14 cellular contexts compared by ENCODE assay signal in genomic region chr3:97871788-97872187, GRCh38.
DNase-seq lines count a peak whose midpoint lies in the region; ATAC-seq and TF ChIP-seq lines count a peak whose summit lies in the region.
"Had no signal": no experiment of that assay in that cellular context is flagged by ENCODE, and none has a peak within 500 bp of the region (broad histone marks: within the 10 kb centered on the region; RNA-seq: fewer than 3 reads in every experiment).

No MANE protein-coding gene starts in this region.

- peak overlapping the region; percentile 36 for H3K4me3 Mint-ChIP-seq in T-helper 1 cell treated with Interleukin-12 subunit alpha and Interleukin-12 subunit beta and Interleukin-4 antibody, amounts not matched to agents 30 μg/mL and 1 μg/mL, for 36 hours
- H3K4me3 Mint-ChIP-seq in activated naive CD8-positive, alpha-beta T cell, result no peak overlapping the region
- no peak overlapping the region for H3K4me3 Mint-ChIP-seq in stimulated activated naive CD8-positive, alpha-beta T cell treated with anti-CD3 and anti-CD28 coated beads, Interleukin-15, amount 100 ng/mL, for 72 hours
- H3K4me3 Mint-ChIP-seq: IgD-negative memory B cell had no signal

- TF ChIP-seq CTCF in fibroblast of pulmonary artery (IDR thresholded peaks at IDR 0.05; ENCODE audit: low read length, missing control alignments), result no peak

- H3K4me3 ChIP-seq in fibroblast of pulmonary artery (replicated peaks; ENCODE audit: low read depth, low read length), result peak overlapping the region; percentile 32
- H3K4me3 ChIP-seq: Peyer's patch, thoracic aorta had no signal

- H3K4me1 Mint-ChIP-seq in T-helper 1 cell treated with Interleukin-12 subunit alpha and Interleukin-12 subunit beta and Interleukin-4 antibody, amounts not matched to agents 30 μg/mL and 1 μg/mL, for 36 hours (ENCODE audit: low read depth), result peaks cover 18% of the 10 kb centered on the region
- peaks cover 22% of the 10 kb centered on the region for H3K4me1 Mint-ChIP-seq in activated naive CD8-positive, alpha-beta T cell (ENCODE audit: low read depth)
- peaks cover 12% of the 10 kb centered on the region for H3K4me1 Mint-ChIP-seq in stimulated activated naive CD8-positive, alpha-beta T cell treated with anti-CD3 and anti-CD28 coated beads, Interleukin-15, amount 100 ng/mL, for 72 hours
- H3K4me1 Mint-ChIP-seq: IgD-negative memory B cell had no signal

- H3K27ac Mint-ChIP-seq in T-helper 1 cell treated with Interleukin-12 subunit alpha and Interleukin-12 subunit beta and Interleukin-4 antibody, amounts not matched to agents 30 μg/mL and 1 μg/mL, for 36 hours, result peak overlapping the region; percentile 77
- peak overlapping the region; percentile 83 for H3K27ac Mint-ChIP-seq in activated naive CD8-positive, alpha-beta T cell
- H3K27ac Mint-ChIP-seq in stimulated activated naive CD8-positive, alpha-beta T cell treated with anti-CD3 and anti-CD28 coated beads, Interleukin-15, amount 100 ng/mL, for 72 hours, result peak overlapping the region in 1 of 2 donors; percentile 22
- H3K27ac Mint-ChIP-seq: IgD-negative memory B cell had no signal

- peak; percentile 44 for ATAC-seq in stimulated activated naive CD8-positive, alpha-beta T cell treated with anti-CD3 and anti-CD28 coated beads, Interleukin-15, amount 100 ng/mL, for 72 hours
- no peak for ATAC-seq in GM18517 (IDR thresholded peaks at IDR 0.05; ENCODE audit: unreplicated experiment)

- H3K27me3 Mint-ChIP-seq in T-helper 1 cell treated with Interleukin-12 subunit alpha and Interleukin-12 subunit beta and Interleukin-4 antibody, amounts not matched to agents 30 μg/mL and 1 μg/mL, for 36 hours (ENCODE audit: low read depth), result no peaks in the 10 kb centered on the region
- H3K27me3 Mint-ChIP-seq in activated naive CD8-positive, alpha-beta T cell, result no peaks in the 10 kb centered on the region
- no peaks in the 10 kb centered on the region for H3K27me3 Mint-ChIP-seq in stimulated activated naive CD8-positive, alpha-beta T cell treated with anti-CD3 and anti-CD28 coated beads, Interleukin-15, amount 100 ng/mL, for 72 hours
- H3K27me3 Mint-ChIP-seq: IgD-negative memory B cell had no signal

- DNase-seq in T-helper 1 cell, result no peak
- DNase-seq in fibroblast of pulmonary artery (ENCODE audit: low read depth), result peak; percentile 60
- no peak for DNase-seq in stimulated activated naive CD8-positive, alpha-beta T cell treated with anti-CD3 and anti-CD28 coated beads, Interleukin-15, amount 100 ng/mL, for 72 hours
- no peak for DNase-seq in NCI-H2081 treated with DMSO at 0.1 percent for 48 hours (lab: John Stamatoyannopoulos, UW)
- no peak for DNase-seq in DMS153 treated with DMSO at 0.1 percent for 48 hours (lab: John Stamatoyannopoulos, UW; ENCODE audit: unreplicated experiment)
- DNase-seq: aorta, NCI-H2081, occipital lobe, Peyer's patch had no signal

- peaks cover 5% of the 10 kb centered on the region for H3K36me3 Mint-ChIP-seq in T-helper 1 cell treated with Interleukin-12 subunit alpha and Interleukin-12 subunit beta and Interleukin-4 antibody, amounts not matched to agents 30 μg/mL and 1 μg/mL, for 36 hours (ENCODE audit: low read depth)
- peaks cover 8% of the 10 kb centered on the region for H3K36me3 Mint-ChIP-seq in activated naive CD8-positive, alpha-beta T cell

- H3K9me3 Mint-ChIP-seq in T-helper 1 cell treated with Interleukin-12 subunit alpha and Interleukin-12 subunit beta and Interleukin-4 antibody, amounts not matched to agents 30 μg/mL and 1 μg/mL, for 36 hours, result no peaks in the 10 kb centered on the region
- peaks cover 5% of the 10 kb centered on the region for H3K9me3 Mint-ChIP-seq in activated naive CD8-positive, alpha-beta T cell (ENCODE audit: low read depth)
- H3K9me3 Mint-ChIP-seq in stimulated activated naive CD8-positive, alpha-beta T cell treated with anti-CD3 and anti-CD28 coated beads, Interleukin-15, amount 100 ng/mL, for 72 hours, result peaks cover 0 to 6% of the 10 kb centered on the region in 2 donors
- H3K9me3 Mint-ChIP-seq: IgD-negative memory B cell had no signal
